ENCODE assay signal across 26 cellular contexts in genomic region chr9:82949203-82949602, GRCh38.
"Had no signal": no experiment of that assay in that cellular context is flagged by ENCODE, and none has a peak within 500 bp of the region (broad histone marks: within the 10 kb centered on the region; RNA-seq: fewer than 3 reads in every experiment).

No MANE protein-coding gene starts in this region.

- H3K27ac ChIP-seq: dorsolateral prefrontal cortex, epithelial cell of prostate, gastrocnemius medialis, ovary, psoas muscle, sigmoid colon, spleen, thoracic aorta, tibial nerve, upper lobe of right lung, uterus had no signal

- H3K4me3 ChIP-seq: dorsolateral prefrontal cortex, gastrocnemius medialis, ovary, psoas muscle, sigmoid colon, spleen, thoracic aorta, tibial nerve, upper lobe of right lung, uterus had no signal

- ATAC-seq: esophagus mucosa; gastrocnemius medialis; left lobe of liver; naive thymus-derived CD4-positive, alpha-beta T cell; psoas muscle; right cardiac atrium; stimulated activated memory B cell treated with anti-CD40 and anti-IgM and Interleukin-4, amounts not matched to agents 10 μg/mL and 1 μg/mL and 100 μg/mL, for 72 hours; stimulated activated naive CD8-positive, alpha-beta T cell treated with anti-CD3 and anti-CD28 coated beads, Interleukin-15, Interleukin-2, amounts not matched to agents 100 U/mL and 50 U/mL, for 24 hours; upper lobe of right lung had no signal

- H3K4me1 ChIP-seq: gastrocnemius medialis, psoas muscle, sigmoid colon, spleen, tibial nerve, upper lobe of right lung, uterus had no signal

- H3K27me3 ChIP-seq: gastrocnemius medialis, ovary, sigmoid colon, spleen, tibial nerve, upper lobe of right lung, uterus had no signal

- DNase-seq: dorsolateral prefrontal cortex; effector CD4-positive, alpha-beta T cell; gastrocnemius medialis; head of caudate nucleus; mesendoderm; midbrain; naive thymus-derived CD4-positive, alpha-beta T cell; nephron progenitor cell; occipital lobe; ovary; posterior cingulate gyrus; psoas muscle; right cardiac atrium; sigmoid colon; spleen; stimulated activated CD4-positive, alpha-beta T cell treated with anti-CD3 and anti-CD28 coated beads, Interleukin-4, amount 100 ng/mL, for 4 hours; stimulated activated naive CD8-positive, alpha-beta T cell treated with anti-CD3 and anti-CD28 coated beads, Interleukin-15, Interleukin-2, amounts not matched to agents 100 U/mL and 50 U/mL, for 24 hours; substantia nigra; upper lobe of right lung; uterus had no signal

- H3K36me3 ChIP-seq: gastrocnemius medialis, ovary, sigmoid colon, spleen, thoracic aorta, tibial nerve, upper lobe of right lung, uterus had no signal

- H3K9me3 ChIP-seq: gastrocnemius medialis, ovary, psoas muscle, sigmoid colon, spleen, thoracic aorta, tibial nerve, upper lobe of right lung, uterus had no signal
